ENCODE assay signal across 10 cellular contexts in the genomic region with DNA sequence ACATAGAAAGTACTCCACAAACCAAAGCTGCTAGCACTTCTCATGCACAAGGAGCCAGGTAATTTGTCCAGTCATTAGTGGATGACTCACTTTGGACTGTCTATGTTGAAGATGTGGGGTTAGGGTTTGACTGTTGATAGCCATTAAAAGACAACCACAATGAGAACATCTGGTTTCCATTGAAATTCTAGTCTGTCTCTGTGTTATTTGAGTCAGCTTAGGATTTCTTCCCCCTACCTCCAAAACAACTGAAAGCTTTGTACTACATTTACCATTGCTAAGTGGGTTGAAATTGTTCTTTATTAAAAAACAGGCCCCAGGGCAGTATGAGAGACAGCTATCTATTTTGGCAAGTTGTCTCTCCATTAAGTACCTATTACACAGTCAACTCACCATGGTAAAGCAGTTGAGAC. TPM values are rescaled to one million over a fixed set of nuclear protein-coding genes. Genes with fewer than 3 reads are reported as not detected.
A peak's percentile ranks its signal among the peaks of the same experiment; 100 is the strongest.
DNase-seq lines count a peak whose midpoint lies in the region; ATAC-seq, FAIRE-seq and TF ChIP-seq lines count a peak whose summit lies in the region.
"Had no signal": no experiment of that assay in that cellular context is flagged by ENCODE, and none has a peak within 500 bp of the region (broad histone marks: within the 10 kb centered on the region; RNA-seq: fewer than 3 reads in every experiment).

No MANE protein-coding gene starts in this region.

- FAIRE-seq in pancreas (lab: Jason Lieb, UNC), result no peak

- H3K4me1 ChIP-seq in pancreas, result no peaks in the 10 kb centered on the region
- H3K4me1 ChIP-seq: right atrium auricular region had no signal

- no peak overlapping the region for H3K27ac ChIP-seq in pancreas
- H3K27ac ChIP-seq: right atrium auricular region had no signal

- no peaks in the 10 kb centered on the region for H3K36me3 ChIP-seq in pancreas
- H3K36me3 ChIP-seq: right atrium auricular region had no signal

- ATAC-seq in GM19452 (IDR thresholded peaks at IDR 0.05; ENCODE audit: unreplicated experiment) (peak; percentile 66), HG03432 (IDR thresholded peaks at IDR 0.05; ENCODE audit: unreplicated experiment) (peak; percentile 88), pancreas (no peak)

- intact Hi-C loops in pancreas (cut with DNase I), result no loop called here

- DNase-seq in GM04504 (ENCODE audit: low read depth), result peak; percentile 76
- peak; percentile 55 for DNase-seq in fibroblast of villous mesenchyme (ENCODE audit: low read depth)
- no peak for DNase-seq in pancreas
- DNase-seq in HK-2 (ENCODE audit: unreplicated experiment), result no peak
- no peak for DNase-seq in activated gamma-delta T cell treated with Interleukin-2 at 50 U/mL for 16 hours
- no peak for DNase-seq in NCI-H2081 (lab: John Stamatoyannopoulos, UW)
- DNase-seq: MV-4-11 had no signal

- no peak for TF ChIP-seq CTCF in fibroblast of villous mesenchyme (IDR thresholded peaks at IDR 0.05; ENCODE audit: insufficient read depth, low read depth, low read length)
- TF ChIP-seq CTCF in pancreas (IDR thresholded peaks at IDR 0.05), result no peak

- H3K27me3 ChIP-seq in pancreas, result no peaks in the 10 kb centered on the region
- H3K27me3 ChIP-seq: right atrium auricular region had no signal

- no peaks in the 10 kb centered on the region for H3K9me3 ChIP-seq in pancreas
- H3K9me3 ChIP-seq: right atrium auricular region had no signal

- H3K4me3 ChIP-seq in fibroblast of villous mesenchyme (ENCODE audit: low read depth, low read length) (no peak overlapping the region), pancreas (no peak overlapping the region)
- H3K4me3 ChIP-seq: right atrium auricular region had no signal

RNA-seq across cellular contexts. Expression of gene ANKRD44, which starts 50.2 kb away (rescaled TPM):
- 3.9 and 7.7 TPM in 2 replicates for total RNA-seq in fibroblast of villous mesenchyme
- total RNA-seq in pancreas, result 10 to 100 TPM in 1 of 6 donors, 1 to 10 TPM in 5; 6.9 to 12.5 (median 8.5) TPM
- polyA plus RNA-seq in pancreas, result 1 to 10 TPM; 1.9 to 2.6 TPM

Comparison
In these comparisons a context has a peak if more than half of its experiments do, and no peak if none do; other contexts are left out.
1. DNase-seq: peak in GM04504 (single experiment) and fibroblast of villous mesenchyme (single experiment); none in pancreas (0 of 6), HK-2 (single experiment), activated gamma-delta T cell treated with Interleukin-2 at 50 U/mL for 16 hours (single experiment) and NCI-H2081 (0 of 2).
2. ATAC-seq: peak in GM19452 (single experiment) and HG03432 (single experiment); none in pancreas (0 of 4).